ENCODE assay signal across 1 cellular context in the genomic region with DNA sequence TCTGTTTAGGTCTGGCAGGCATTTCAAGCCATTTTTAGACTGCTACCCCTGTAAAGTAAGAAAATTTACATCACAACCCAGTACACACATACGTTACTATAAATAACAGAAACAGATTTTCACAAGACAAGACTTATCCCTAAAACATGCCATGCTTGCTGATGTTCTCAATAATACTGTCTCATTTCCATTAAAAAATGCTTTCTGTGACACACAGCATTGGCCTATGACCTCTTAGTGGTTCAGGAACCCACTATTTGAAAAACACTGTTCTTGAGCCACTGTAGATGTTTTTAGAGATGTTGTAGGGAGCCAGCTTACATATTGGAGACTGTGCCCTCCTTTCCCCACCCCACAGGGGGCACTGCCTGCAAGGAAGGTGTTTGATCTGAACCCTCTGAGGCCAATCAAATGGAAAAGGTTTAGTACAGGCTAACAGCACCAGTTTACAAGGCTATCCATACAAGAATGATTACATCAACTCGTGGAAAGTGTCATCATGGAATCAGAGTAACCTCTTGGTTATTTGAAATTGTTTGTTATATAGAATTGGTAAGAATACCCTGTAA.
TF ChIP-seq lines count a peak whose summit lies in the region.

No MANE protein-coding gene starts in this region.

TF ChIP-seq in H1, 55 proteins besides CTCF, POLR2A, EP300 and RAD21:
- TF ChIP-seq TBP (IDR thresholded peaks at IDR 0.05; ENCODE audit: low read depth, low read length): no peak
- TF ChIP-seq RBBP5 (IDR thresholded peaks at IDR 0.05; ENCODE audit: borderline replicate concordance, low read depth, low read length): no peak
- no peak for TF ChIP-seq SIRT6 (IDR thresholded peaks at IDR 0.05; ENCODE audit: low read length)
- no peak for TF ChIP-seq RXRA (IDR thresholded peaks at IDR 0.05; ENCODE audit: insufficient read depth, low read depth, low read length)
- TF ChIP-seq, protein P1, sequence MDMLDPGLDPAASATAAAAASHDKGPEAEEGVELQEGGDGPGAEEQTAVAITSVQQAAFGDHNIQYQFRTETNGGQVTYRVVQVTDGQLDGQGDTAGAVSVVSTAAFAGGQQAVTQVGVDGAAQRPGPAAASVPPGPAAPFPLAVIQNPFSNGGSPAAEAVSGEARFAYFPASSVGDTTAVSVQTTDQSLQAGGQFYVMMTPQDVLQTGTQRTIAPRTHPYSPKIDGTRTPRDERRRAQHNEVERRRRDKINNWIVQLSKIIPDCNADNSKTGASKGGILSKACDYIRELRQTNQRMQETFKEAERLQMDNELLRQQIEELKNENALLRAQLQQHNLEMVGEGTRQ (IDR thresholded peaks at IDR 0.05; ENCODE audit: low read length): no peak
- TF ChIP-seq CREB1 (IDR thresholded peaks at IDR 0.05): no peak
- TF ChIP-seq SUZ12 (IDR thresholded peaks at IDR 0.05; ENCODE audit: low read length): no peak
- TF ChIP-seq POLR2AphosphoS5 (IDR thresholded peaks at IDR 0.05; ENCODE audit: low read depth, low read length): no peak
